Comparison of ENCODE assay signal across 7 cellular contexts in genomic region chr9:18438300-18438925, GRCh38. TPM values are rescaled to one million over a fixed set of nuclear protein-coding genes. Genes with fewer than 3 reads are reported as not detected.
DNase-seq lines count a peak whose midpoint lies in the region; TF ChIP-seq lines count a peak whose summit lies in the region.

No MANE protein-coding gene starts in this region.

- no peaks in the 10 kb centered on the region for H3K4me1 ChIP-seq in PC-9 (replicated peaks; ENCODE audit: insufficient read depth)
- H3K4me1 ChIP-seq in mesenchymal stem cell (ENCODE audit: control insufficient read depth, insufficient read depth, low read depth, low read length): peaks cover 9% of the 10 kb centered on the region

- H3K18ac ChIP-seq in mesenchymal stem cell (ENCODE audit: low read depth in 1 of 2, low read length in 2 of 2): peak overlapping the region; percentile 67 to 71

- no peaks in the 10 kb centered on the region for H3K27me3 ChIP-seq in PC-9 (ENCODE audit: insufficient read depth, low read depth)
- no peaks in the 10 kb centered on the region for H3K27me3 ChIP-seq in mesenchymal stem cell (ENCODE audit: control insufficient read depth in 1 of 2, insufficient read depth in 1 of 2, low read length in 2 of 2)

- H3K79me2 ChIP-seq in PC-9 (ENCODE audit: low read depth): no peaks in the 10 kb centered on the region

- H3K9me3 ChIP-seq in PC-9 (ENCODE audit: insufficient read depth, low read depth): no peaks in the 10 kb centered on the region
- no peaks in the 10 kb centered on the region for H3K9me3 ChIP-seq in mesenchymal stem cell (ENCODE audit: control insufficient read depth, low read length)

- H4K8ac ChIP-seq in mesenchymal stem cell (ENCODE audit: low read length): peak overlapping the region; percentile 90

- DNase-seq in PC-9: no peak
- DNase-seq in epithelial cell of proximal tubule (ENCODE audit: low read depth): no peak
- DNase-seq in mesenchymal stem cell: peak; percentile 48
- no peak for DNase-seq in type B pancreatic cell (ENCODE audit: extremely low spot score, unreplicated experiment)
- no peak for DNase-seq in activated naive CD4-positive, alpha-beta T cell treated with anti-CD3 and anti-CD28 coated beads, Interleukin-2, amount 10 ng/mL, durations not matched to agents 7 days and 5 days
- DNase-seq in NCI-H2171 treated with DMSO at 0.1 percent for 48 hours (lab: John Stamatoyannopoulos, UW): no peak
- DNase-seq in NCI-H1694 treated with DMSO at 0.1 percent for 48 hours (lab: John Stamatoyannopoulos, UW): no peak

- no peaks in the 10 kb centered on the region for H3K9me2 ChIP-seq in PC-9 (ENCODE audit: insufficient read depth)

- H3K79me1 ChIP-seq in mesenchymal stem cell (replicated peaks; ENCODE audit: low read length, poor library complexity, severe bottlenecking): no peaks in the 10 kb centered on the region

- no TSS peak for BruUV-seq in PC-9 (replicated peaks; lab: Mats Ljungman, UMichigan)

- TF ChIP-seq CTCF in PC-9 (conservative IDR thresholded peaks at IDR 0.05) (no peak), epithelial cell of proximal tubule (conservative IDR thresholded peaks at IDR 0.05; ENCODE audit: low read depth, low read length) (peak; percentile 26), type B pancreatic cell (conservative IDR thresholded peaks at IDR 0.05) (peak; percentile 44)

- peak overlapping the region; percentile 89 for H3K9ac ChIP-seq in mesenchymal stem cell (ENCODE audit: low read length)

- H2AK5ac ChIP-seq in mesenchymal stem cell (ENCODE audit: low read length, severe bottlenecking): no peak overlapping the region

- WGBS in mesenchymal stem cell: 14% methylated on average over 29 of the region's 31 CpGs

- no peak overlapping the region for H2BK5ac ChIP-seq in mesenchymal stem cell (ENCODE audit: low read depth, low read length, poor library complexity, severe bottlenecking)

- peak overlapping the region; percentile 73 for H2BK120ac ChIP-seq in mesenchymal stem cell (ENCODE audit: low read depth, low read length)

- H3K36me3 ChIP-seq in PC-9 (ENCODE audit: low read depth) (no peaks in the 10 kb centered on the region), mesenchymal stem cell (ENCODE audit: control insufficient read depth in 1 of 2, insufficient read depth in 2 of 2, low read depth in 1 of 2, low read length in 2 of 2) (no peaks in the 10 kb centered on the region)

- H3K23ac ChIP-seq in mesenchymal stem cell (ENCODE audit: low read length in 2 of 2): peak overlapping the region in 1 of 2 experiments; percentile 51

- H3K14ac ChIP-seq in mesenchymal stem cell (ENCODE audit: low read length in 2 of 2): no peak overlapping the region

- peak overlapping the region; percentile 74 for H3K4me3 Mint-ChIP-seq in type B pancreatic cell
- no peak overlapping the region for H3K4me3 Mint-ChIP-seq in activated naive CD4-positive, alpha-beta T cell treated with anti-CD3 and anti-CD28 coated beads, Interleukin-2, amount 10 ng/mL, durations not matched to agents 7 days and 5 days

- H2AFZ ChIP-seq in PC-9 (peak overlapping the region; percentile 84), mesenchymal stem cell (ENCODE audit: low read depth, low read length) (peak overlapping the region; percentile 75)

- H4K91ac ChIP-seq in mesenchymal stem cell (ENCODE audit: low read length): no peak overlapping the region

- H3K4me1 Mint-ChIP-seq in type B pancreatic cell (ENCODE audit: unreplicated experiment): peaks cover 28% of the 10 kb centered on the region
- no peaks in the 10 kb centered on the region for H3K4me1 Mint-ChIP-seq in activated naive CD4-positive, alpha-beta T cell treated with anti-CD3 and anti-CD28 coated beads, Interleukin-2, amount 10 ng/mL, durations not matched to agents 7 days and 5 days

- H3K9me3 Mint-ChIP-seq in type B pancreatic cell: peaks cover 5% of the 10 kb centered on the region
- H3K9me3 Mint-ChIP-seq in activated naive CD4-positive, alpha-beta T cell treated with anti-CD3 and anti-CD28 coated beads, Interleukin-2, amount 10 ng/mL, durations not matched to agents 7 days and 5 days: no peaks in the 10 kb centered on the region

- peak overlapping the region; percentile 55 for H3K27ac Mint-ChIP-seq in type B pancreatic cell
- H3K27ac Mint-ChIP-seq in activated naive CD4-positive, alpha-beta T cell treated with anti-CD3 and anti-CD28 coated beads, Interleukin-2, amount 10 ng/mL, durations not matched to agents 7 days and 5 days: no peak overlapping the region

- H3F3A ChIP-seq in PC-9 (ENCODE audit: insufficient read depth, low read depth): no peaks in the 10 kb centered on the region

- H3K27ac ChIP-seq in PC-9 (no peak overlapping the region), mesenchymal stem cell (ENCODE audit: low read length, poor library complexity, severe bottlenecking) (no peak overlapping the region)

- H3K4me2 ChIP-seq in PC-9 (peak overlapping the region; percentile 75), mesenchymal stem cell (ENCODE audit: low read length, poor library complexity, severe bottlenecking) (peak overlapping the region; percentile 34)

- no peaks in the 10 kb centered on the region for H3K27me3 Mint-ChIP-seq in type B pancreatic cell
- peaks cover 27% of the 10 kb centered on the region for H3K27me3 Mint-ChIP-seq in activated naive CD4-positive, alpha-beta T cell treated with anti-CD3 and anti-CD28 coated beads, Interleukin-2, amount 10 ng/mL, durations not matched to agents 7 days and 5 days

- POLR2A ChIA-PET in PC-9 (lab: Charles Lee; ENCODE audit: unreplicated experiment): no interaction called here

- H3K36me3 Mint-ChIP-seq in type B pancreatic cell: no peaks in the 10 kb centered on the region
- H3K36me3 Mint-ChIP-seq in activated naive CD4-positive, alpha-beta T cell treated with anti-CD3 and anti-CD28 coated beads, Interleukin-2, amount 10 ng/mL, durations not matched to agents 7 days and 5 days: no peaks in the 10 kb centered on the region

- CTCF ChIA-PET in PC-9 (lab: Charles Lee): interaction anchor here (0.7 kb wide), 1 partner anchor 81 kb away, joined by 6 read pairs; no protein-coding TSS in a partner anchor
- CTCF ChIA-PET in activated naive CD4-positive, alpha-beta T cell treated with anti-CD3 and anti-CD28 coated beads, Interleukin-2, amount 10 ng/mL, durations not matched to agents 7 days and 5 days (lab: Charles Lee): no interaction called here

- H2BK15ac ChIP-seq in mesenchymal stem cell (ENCODE audit: low read depth, poor library complexity, severe bottlenecking): peak overlapping the region; percentile 39

- peak overlapping the region in 1 of 2 experiments; percentile 29 for H2BK12ac ChIP-seq in mesenchymal stem cell (ENCODE audit: low read length in 2 of 2)

- peak overlapping the region; percentile 16 to 35 for H3K4ac ChIP-seq in mesenchymal stem cell (ENCODE audit: low read depth in 1 of 2, low read length in 2 of 2)

- H4K20me1 ChIP-seq in PC-9 (ENCODE audit: insufficient read depth): no peaks in the 10 kb centered on the region

- intact Hi-C loops in PC-9 (cut with micrococcal nuclease; ENCODE audit: unreplicated experiment): no loop called here

- H3K4me3 ChIP-seq in PC-9 (peak overlapping the region; percentile 47; the same call in 1 of the 2 replicates), epithelial cell of proximal tubule (ENCODE audit: low read depth, low read length) (peak overlapping the region; percentile 47), mesenchymal stem cell (ENCODE audit: insufficient read depth in 1 of 2, low read depth in 1 of 2, low read length in 2 of 2) (peak overlapping the region; percentile 26 to 74)

RNA-seq across cellular contexts. Expression of gene ADAMTSL1, which starts 35.5 kb away (rescaled TPM):
- total RNA-seq in PC-9 (2021): not detected in 2 replicates
- total RNA-seq in epithelial cell of proximal tubule: 2.8 and 4.6 TPM in 2 replicates
- 0.65 TPM for polyA plus RNA-seq in mesenchymal stem cell (2013, experiment 1 of 2)
- 0.66 TPM for polyA plus RNA-seq in mesenchymal stem cell (2013, experiment 2 of 2)
- 6.0 and 28.6 TPM in 2 replicates for total RNA-seq in type B pancreatic cell (ENCODE audit: low replicate concordance)
